23 cellular contexts compared by ENCODE assay signal in genomic region chrX:105282077-105282476, GRCh38.
"Had no signal": no experiment of that assay in that cellular context is flagged by ENCODE, and none has a peak within 500 bp of the region (broad histone marks: within the 10 kb centered on the region; RNA-seq: fewer than 3 reads in every experiment).

No MANE protein-coding gene starts in this region.

- FAIRE-seq: pancreas had no signal

- H3K27me3 ChIP-seq: pancreas, right atrium auricular region, testis, transverse colon had no signal

- H3K27ac ChIP-seq: breast epithelium, heart right ventricle, lower lobe of right lung, pancreas, prostate gland, right atrium auricular region, testis, transverse colon had no signal

- H3K36me3 ChIP-seq: breast epithelium, heart right ventricle, lower lobe of right lung, pancreas, prostate gland, right atrium auricular region, transverse colon had no signal

- H3K4me1 ChIP-seq: breast epithelium, heart right ventricle, lower lobe of right lung, pancreas, prostate gland, right atrium auricular region, testis, transverse colon had no signal

- H3K4me3 ChIP-seq: breast epithelium, heart right ventricle, lower lobe of right lung, pancreas, prostate gland, right atrium auricular region, testis, transverse colon had no signal

- H3K9me3 ChIP-seq: breast epithelium, heart right ventricle, lower lobe of right lung, pancreas, prostate gland, right atrium auricular region, testis, transverse colon had no signal

- DNase-seq: activated B cell treated with CpG ODN at 0.5 μM for 24 hours; activated CD4-positive, alpha-beta T cell treated with anti-CD3 and anti-CD28 coated beads, Interleukin-2, amount 50 U/mL, for 1 hour; activated CD8-positive, alpha-beta T cell treated with anti-CD3 and anti-CD28 coated beads for 36 hours; activated gamma-delta T cell treated with Interleukin-2 at 50 U/mL for 16 hours; activated naive CD4-positive, alpha-beta T cell treated with anti-CD3 and anti-CD28 coated beads, Interleukin-2, amount 50 U/mL, for 16 hours; activated T-cell treated with anti-CD3 and anti-CD28 coated beads, Interleukin-2, amount 50 U/mL, for 4 hours; amygdala; effector memory CD4-positive, alpha-beta T cell; erythroblast; heart right ventricle; lower lobe of right lung; naive B cell; nephron progenitor cell; pancreas; stimulated activated CD4-positive, alpha-beta T cell treated with anti-CD3 and anti-CD28 coated beads, Interleukin-15, amount 100 ng/mL, for 24 hours; stimulated activated CD4-positive, alpha-beta T cell treated with anti-CD3 and anti-CD28 coated beads, Interleukin-2, amount 100 ng/mL, for 24 hours; stimulated activated naive CD8-positive, alpha-beta T cell treated with anti-CD3 and anti-CD28 coated beads, Interleukin-15, Interleukin-2, amounts not matched to agents 100 U/mL and 50 U/mL, for 24 hours; T-helper 1 cell; testis; transverse colon had no signal
